In the genomic region with DNA sequence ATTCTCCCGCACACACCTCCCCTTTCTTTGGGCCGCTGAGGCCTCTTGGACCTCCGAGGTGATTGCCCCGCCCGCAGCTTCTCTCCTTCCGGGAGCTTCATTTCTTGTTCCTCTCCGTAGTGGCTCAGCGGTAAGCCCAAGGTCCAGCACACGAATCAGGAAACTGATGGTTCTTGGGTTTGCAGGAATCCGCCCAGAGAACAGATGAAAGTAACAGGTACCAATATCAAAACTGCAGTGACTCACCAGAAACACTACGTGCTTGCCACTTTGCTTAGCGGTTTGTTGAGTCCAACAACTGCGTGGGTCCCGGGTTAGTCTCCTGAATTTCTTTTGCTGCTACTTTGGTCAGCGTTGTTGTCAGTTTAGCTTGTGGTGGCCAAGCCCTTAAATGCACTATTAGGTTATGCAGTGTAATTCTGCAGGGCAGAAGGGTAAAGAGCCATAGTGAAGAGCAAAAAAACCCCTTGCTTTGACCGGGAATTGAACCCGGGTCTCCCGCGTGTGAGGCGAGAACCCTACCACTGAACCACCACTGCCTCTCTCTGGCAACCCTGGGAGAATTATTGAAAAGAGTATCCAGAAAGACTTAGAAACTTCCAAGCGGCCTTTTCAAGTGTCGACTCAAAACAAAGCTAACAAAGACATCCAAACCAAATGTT, we compare ENCODE assay signal across 8 cellular contexts.
A peak's percentile ranks its signal among the peaks of the same experiment; 100 is the strongest.
DNase-seq lines count a peak whose midpoint lies in the region; ATAC-seq and TF ChIP-seq lines count a peak whose summit lies in the region.
"Not testable (repeated sequence)": the region's sequence is repeated elsewhere in the genome, so short reads cannot be mapped to it uniquely, and the experiment has no call there.

No MANE protein-coding gene starts in this region.

- TF ChIP-seq CTCF in MCF 10A (IDR thresholded peaks at IDR 0.05; ENCODE audit: unreplicated experiment), result not testable (repeated sequence)

- BruUV-seq in MCF 10A (replicated peaks; lab: Mats Ljungman, UMichigan), result TSS peak; percentile 100

- not testable (repeated sequence) for H3K36me3 ChIP-seq in iPS-18a (ENCODE audit: control insufficient read depth, low read depth, low read length)

- not testable (repeated sequence) for H3K36me3 Mint-ChIP-seq in MCF 10A (ENCODE audit: insufficient read depth, unreplicated experiment)

- peak overlapping the region; percentile 73 for H3K27ac Mint-ChIP-seq in MCF 10A (ENCODE audit: low read depth, unreplicated experiment)

- not testable (repeated sequence) for H3K27ac ChIP-seq in iPS-18a (ENCODE audit: low read length)

- intact Hi-C loops in MCF 10A (cut with micrococcal nuclease); sciatic nerve (cut with DNase I): not testable (repeated sequence)

- POLR2A ChIA-PET in MCF 10A (lab: Yijun Ruan, JAX), result not testable (repeated sequence)

- CTCF ChIA-PET in MCF 10A (lab: Yijun Ruan, JAX), result not testable (repeated sequence)

- H3K4me3 Mint-ChIP-seq in MCF 10A (ENCODE audit: unreplicated experiment), result peak overlapping the region; percentile 39

- peak; percentile 84 for DNase-seq in A172 (ENCODE audit: low spot score)
- peak; percentile 57 for DNase-seq in NCI-H69 (lab: John Stamatoyannopoulos, UW)
- peak; percentile 80 for DNase-seq in activated CD4-positive, alpha-beta T cell treated with anti-CD3 and anti-CD28 coated beads for 48 hours
- peak; percentile 94 for DNase-seq in MCF 10A (ENCODE audit: unreplicated experiment)
- DNase-seq in sciatic nerve (ENCODE audit: low spot score), result peak; percentile 76

- not testable (repeated sequence) for H3K27me3 Mint-ChIP-seq in MCF 10A (ENCODE audit: insufficient read depth, unreplicated experiment)

- not testable (repeated sequence) for H3K9ac ChIP-seq in iPS-18a (ENCODE audit: low read length)

- not testable (repeated sequence) for H3K9me3 Mint-ChIP-seq in MCF 10A (ENCODE audit: unreplicated experiment)

- H3K27me3 ChIP-seq in iPS-18a (ENCODE audit: control insufficient read depth, insufficient read depth, low read length), result not testable (repeated sequence)

- H3K4me3 ChIP-seq in iPS-18a (ENCODE audit: low read length), result peak overlapping the region; percentile 27

- H3K9me3 ChIP-seq in iPS-18a (ENCODE audit: control insufficient read depth, low read depth, low read length), result not testable (repeated sequence)

- not testable (repeated sequence) for H3K4me1 Mint-ChIP-seq in MCF 10A (ENCODE audit: insufficient read depth, unreplicated experiment)

- H3K4me1 ChIP-seq in iPS-18a (ENCODE audit: control insufficient read depth, low read depth, low read length), result not testable (repeated sequence)

- peak; percentile 96 for ATAC-seq in GM18870 (IDR thresholded peaks at IDR 0.05; ENCODE audit: unreplicated experiment)
- peak; percentile 73 for ATAC-seq in HG03175 (IDR thresholded peaks at IDR 0.05; ENCODE audit: unreplicated experiment)
- ATAC-seq in sciatic nerve, result peak; percentile 92
